ENCODE assay signal across 28 cellular contexts in genomic region chr9:69615880-69616279, GRCh38.
"Had no signal": no experiment of that assay in that cellular context is flagged by ENCODE, and none has a peak within 500 bp of the region (broad histone marks: within the 10 kb centered on the region; RNA-seq: fewer than 3 reads in every experiment).

No MANE protein-coding gene starts in this region.

- H3K27ac ChIP-seq: neural progenitor cell, ovary, parathyroid adenoma, psoas muscle, skin epidermis, spleen, suprapubic skin, testis, tibial artery, transverse colon, upper lobe of right lung, uterus had no signal

- DNase-seq: natural killer cell; occipital lobe; ovary; posterior cingulate gyrus; psoas muscle; right cardiac atrium; spleen; stimulated activated CD4-positive, alpha-beta T cell treated with anti-CD3 and anti-CD28 coated beads, Interleukin-12 subunit alpha, Interleukin-12 subunit beta, amount 100 ng/mL, for 4 hours; stimulated activated CD4-positive, alpha-beta T cell treated with anti-CD3 and anti-CD28 coated beads, Interleukin-1b, Interleukin-23, amount 100 ng/mL, for 48 hours; stimulated activated CD4-positive, alpha-beta T cell treated with anti-CD3 and anti-CD28 coated beads, Interleukin-4, amount 100 ng/mL, for 1 hour; stimulated activated CD4-positive, alpha-beta T cell treated with anti-CD3 and anti-CD28 coated beads, Interleukin-4, amount 100 ng/mL, for 4 hours; stimulated activated CD8-positive, alpha-beta memory T cell treated with anti-CD3 and anti-CD28 coated beads, Interleukin-4, amount 100 ng/mL, for 48 hours; stimulated activated naive CD4-positive, alpha-beta T cell; stimulated activated naive CD8-positive, alpha-beta T cell treated with anti-CD3 and anti-CD28 coated beads, Interleukin-15, amount 100 ng/mL, for 72 hours; stimulated activated naive CD8-positive, alpha-beta T cell treated with anti-CD3 and anti-CD28 coated beads, Interleukin-15, Interleukin-2, amounts not matched to agents 100 U/mL and 50 U/mL, for 24 hours; substantia nigra; testis; tibial artery; transverse colon; upper lobe of right lung; uterus had no signal

- H3K4me1 ChIP-seq: neural progenitor cell, parathyroid adenoma, psoas muscle, spleen, testis, tibial artery, transverse colon, upper lobe of right lung, uterus had no signal

- ATAC-seq: natural killer cell; psoas muscle; right cardiac atrium; sciatic nerve; stimulated activated memory B cell treated with anti-CD40 and anti-IgM and Interleukin-4, amounts not matched to agents 10 μg/mL and 1 μg/mL and 100 μg/mL, for 72 hours; stimulated activated naive CD8-positive, alpha-beta T cell treated with anti-CD3 and anti-CD28 coated beads, Interleukin-15, amount 100 ng/mL, for 72 hours; stimulated activated naive CD8-positive, alpha-beta T cell treated with anti-CD3 and anti-CD28 coated beads, Interleukin-15, Interleukin-2, amounts not matched to agents 100 U/mL and 50 U/mL, for 24 hours; upper lobe of right lung had no signal

- H3K36me3 ChIP-seq: neural progenitor cell, ovary, spleen, suprapubic skin, tibial artery, transverse colon, upper lobe of right lung, uterus had no signal

- H3K4me3 ChIP-seq: neural progenitor cell, ovary, psoas muscle, skin epidermis, smooth muscle cell, spleen, suprapubic skin, testis, tibial artery, transverse colon, upper lobe of right lung, uterus had no signal

- H3K9me3 ChIP-seq: ovary, psoas muscle, spleen, suprapubic skin, testis, tibial artery, transverse colon, upper lobe of right lung, uterus had no signal

- H3K27me3 ChIP-seq: neural progenitor cell, ovary, spleen, suprapubic skin, testis, tibial artery, transverse colon, upper lobe of right lung, uterus had no signal
